In the genomic region with DNA sequence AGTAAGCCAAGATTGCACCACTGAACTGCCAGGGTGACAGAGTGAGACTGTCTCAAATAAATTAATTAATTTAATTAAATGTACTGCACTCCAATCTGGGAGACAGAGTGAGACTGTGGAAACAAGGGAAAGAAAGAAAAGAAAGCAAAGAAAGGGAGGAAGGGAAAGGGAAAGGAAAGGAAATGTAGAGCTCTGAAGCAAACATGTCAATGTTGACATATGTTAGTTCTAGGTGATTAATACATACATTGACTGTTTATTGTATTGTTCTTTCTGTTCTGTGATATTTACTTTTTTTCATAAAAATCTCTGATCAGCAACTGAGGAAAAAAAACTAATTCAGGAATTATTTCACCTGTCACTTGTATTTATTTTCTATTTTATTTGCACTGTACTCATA, we compare ENCODE assay signal across 25 cellular contexts.
DNase-seq lines count a peak whose midpoint lies in the region; ATAC-seq and TF ChIP-seq lines count a peak whose summit lies in the region.
"Had no signal": no experiment of that assay in that cellular context is flagged by ENCODE, and none has a peak within 500 bp of the region (broad histone marks: within the 10 kb centered on the region; RNA-seq: fewer than 3 reads in every experiment).

No MANE protein-coding gene starts in this region.

- H3K27ac ChIP-seq in VCaP (peak overlapping the region; percentile 46), mesenchymal stem cell (ENCODE audit: low read length, poor library complexity, severe bottlenecking) (no peak overlapping the region)
- H3K27ac ChIP-seq: BLaER1 treated with 17β-estradiol and CSF1 and Interleukin-3, amounts not matched to agents 10 nM and 100 nM; transverse colon had no signal

- H2AFZ ChIP-seq in mesenchymal stem cell (ENCODE audit: low read depth, low read length): no peak overlapping the region
- H2AFZ ChIP-seq: GM23338 had no signal

- H3K79me1 ChIP-seq in mesenchymal stem cell (replicated peaks; ENCODE audit: low read length, poor library complexity, severe bottlenecking): peaks cover 12% of the 10 kb centered on the region

- H3K36me3 ChIP-seq in mesenchymal stem cell (ENCODE audit: control insufficient read depth in 1 of 2, insufficient read depth in 2 of 2, low read depth in 1 of 2, low read length in 2 of 2): peaks cover 7 to 30% of the 10 kb centered on the region in 2 experiments
- H3K36me3 ChIP-seq: transverse colon had no signal

- peaks cover 5% of the 10 kb centered on the region for H3K4me1 ChIP-seq in mesenchymal stem cell (ENCODE audit: control insufficient read depth, insufficient read depth, low read depth, low read length)
- H3K4me1 ChIP-seq: BLaER1 treated with 17β-estradiol and CSF1 and Interleukin-3, amounts not matched to agents 10 nM and 100 nM had no signal

- DNase-seq in NCI-H1417 (lab: John Stamatoyannopoulos, UW) (peak in 2 of 3 experiments; percentile 29 to 55), NCI-H1417 treated with DMSO at 0.1 percent for 48 hours (lab: John Stamatoyannopoulos, UW) (no peak), mesenchymal stem cell (no peak), kidney glomerular epithelial cell (lab: John Stamatoyannopoulos, UW) (no peak), AG08396 (ENCODE audit: low spot score) (no peak), germinal center (ENCODE audit: low spot score) (no peak)
- DNase-seq: activated CD4-positive, CD25-positive, alpha-beta regulatory T cell treated with anti-CD3 and anti-CD28 coated beads, Interleukin-2, amount 50 U/mL, for 72 hours; activated naive CD4-positive, alpha-beta T cell treated with Interleukin-2 at 50 U/mL for 16 hours; activated T-cell treated with anti-CD3 and anti-CD28 coated beads, Interleukin-2, amount 50 U/mL, for 24 hours; aorta; DMS153; effector memory CD8-positive, alpha-beta T cell; heart right ventricle; Karpas-422; left ventricle myocardium superior; NCI-H1092 treated with DMSO at 0.1 percent for 48 hours; NCI-H446; RPMI8226; stimulated activated CD4-positive, alpha-beta T cell treated with anti-CD3 and anti-CD28 coated beads, Interleukin-4, amount 100 ng/mL, for 24 hours; stomach; transverse colon had no signal

- TF ChIP-seq CTCF in VCaP (conservative IDR thresholded peaks at IDR 0.05): no peak

- H3K18ac ChIP-seq in mesenchymal stem cell (ENCODE audit: low read depth in 1 of 2, low read length in 2 of 2): no peak overlapping the region

- H2BK12ac ChIP-seq in mesenchymal stem cell (ENCODE audit: low read length in 2 of 2): no peak overlapping the region

- no peak overlapping the region for H4K8ac ChIP-seq in mesenchymal stem cell (ENCODE audit: low read length)

- H3K9me3 ChIP-seq in mesenchymal stem cell (ENCODE audit: control insufficient read depth, low read length): no peaks in the 10 kb centered on the region
- H3K9me3 ChIP-seq: heart right ventricle, stomach, transverse colon had no signal

- H3K9ac ChIP-seq in mesenchymal stem cell (ENCODE audit: low read length): no peak overlapping the region
- H3K9ac ChIP-seq: BLaER1 treated with 17β-estradiol and CSF1 and Interleukin-3, amounts not matched to agents 10 nM and 100 nM had no signal

- no peak for ATAC-seq in HG03045 (IDR thresholded peaks at IDR 0.05; ENCODE audit: unreplicated experiment)
- ATAC-seq: effector memory CD8-positive, alpha-beta T cell; GM23338 had no signal

- H3K14ac ChIP-seq in mesenchymal stem cell (ENCODE audit: low read length in 2 of 2): no peak overlapping the region

- no peak overlapping the region for H3K4ac ChIP-seq in mesenchymal stem cell (ENCODE audit: low read depth in 1 of 2, low read length in 2 of 2)

- H3K4me3 ChIP-seq in mesenchymal stem cell (ENCODE audit: insufficient read depth in 1 of 2, low read depth in 1 of 2, low read length in 2 of 2): no peak overlapping the region
- H3K4me3 ChIP-seq: BLaER1 treated with 17β-estradiol and CSF1 and Interleukin-3, amounts not matched to agents 10 nM and 100 nM; GM23338; heart right ventricle; stomach; transverse colon had no signal

- no peak overlapping the region for H2BK15ac ChIP-seq in mesenchymal stem cell (ENCODE audit: low read depth, poor library complexity, severe bottlenecking)

- H3K27me3 ChIP-seq in mesenchymal stem cell (ENCODE audit: control insufficient read depth in 1 of 2, insufficient read depth in 1 of 2, low read length in 2 of 2): no peaks in the 10 kb centered on the region
- H3K27me3 ChIP-seq: BLaER1 treated with 17β-estradiol and CSF1 and Interleukin-3, amounts not matched to agents 10 nM and 100 nM; heart right ventricle; stomach; transverse colon had no signal

- no peak overlapping the region for H3K4me2 ChIP-seq in mesenchymal stem cell (ENCODE audit: low read length, poor library complexity, severe bottlenecking)
- H3K4me2 ChIP-seq: BLaER1 treated with 17β-estradiol and CSF1 and Interleukin-3, amounts not matched to agents 10 nM and 100 nM; GM23338 had no signal

- H4K91ac ChIP-seq in mesenchymal stem cell (ENCODE audit: low read length): no peak overlapping the region

- no peak overlapping the region for H2BK5ac ChIP-seq in mesenchymal stem cell (ENCODE audit: low read depth, low read length, poor library complexity, severe bottlenecking)

- H2AK5ac ChIP-seq in mesenchymal stem cell (ENCODE audit: low read length, severe bottlenecking): peak overlapping the region; percentile 77

- H2BK120ac ChIP-seq in mesenchymal stem cell (ENCODE audit: low read depth, low read length): no peak overlapping the region

- no peak overlapping the region for H3K23ac ChIP-seq in mesenchymal stem cell (ENCODE audit: low read length in 2 of 2)

Comparison
In these comparisons a context has a peak if more than half of its experiments do, and no peak if none do; other contexts are left out.
1. DNase-seq: peak in NCI-H1417 (2 of 3); none in NCI-H1417 treated with DMSO at 0.1 percent for 48 hours (single experiment), mesenchymal stem cell (single experiment), kidney glomerular epithelial cell (single experiment), AG08396 (single experiment) and germinal center (single experiment).